In the genomic region with DNA sequence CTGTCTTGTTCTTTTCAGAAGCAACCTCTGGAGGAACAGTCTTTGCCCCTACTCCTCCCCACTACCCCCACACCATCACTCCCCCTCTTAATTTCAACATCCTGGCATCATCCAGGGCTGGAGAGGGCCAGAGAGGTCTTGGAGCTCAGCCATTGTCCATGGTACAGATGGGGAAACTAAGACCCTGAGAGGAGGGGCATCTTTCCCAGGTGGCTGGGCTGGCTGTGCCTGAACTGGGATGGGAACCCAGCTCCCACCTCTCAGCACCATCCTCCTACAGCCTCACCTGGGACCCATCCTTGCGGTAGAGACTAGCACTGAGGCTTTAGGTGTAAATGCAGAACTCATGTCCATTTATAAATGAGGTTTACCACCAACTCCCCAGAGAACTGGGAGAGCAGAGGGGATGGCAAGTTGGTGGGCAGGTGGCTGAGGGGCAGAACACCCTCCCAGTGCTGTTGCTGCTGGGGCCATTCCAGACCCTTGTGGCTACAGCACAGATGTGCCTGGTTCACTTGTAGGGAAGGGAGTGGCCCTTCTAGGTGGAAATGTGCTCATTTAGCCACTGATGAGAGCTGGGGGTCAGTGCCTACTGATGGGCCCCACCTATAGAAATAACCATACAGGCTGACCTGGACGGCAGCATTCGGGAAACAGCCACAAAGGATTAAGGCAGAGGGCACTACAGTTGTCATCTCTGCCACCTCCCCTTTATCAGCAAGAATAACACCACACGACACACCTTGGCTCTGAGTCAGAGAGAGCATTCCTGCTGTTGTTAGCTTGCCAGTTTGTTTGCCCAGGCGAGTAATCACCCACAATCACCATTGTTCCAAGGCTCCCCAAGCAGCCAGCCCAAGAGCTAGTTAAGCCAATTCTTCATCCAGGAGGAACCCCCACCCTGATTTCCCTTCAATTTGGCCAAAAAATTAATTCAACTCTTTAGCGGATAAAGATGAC, we compare ENCODE assay signal across 10 cellular contexts. TPM values are rescaled to one million over a fixed set of nuclear protein-coding genes. Genes with fewer than 3 reads are reported as not detected.
DNase-seq lines count a peak whose midpoint lies in the region; ATAC-seq lines count a peak whose summit lies in the region.
"Had no signal": no experiment of that assay in that cellular context is flagged by ENCODE, and none has a peak within 500 bp of the region (broad histone marks: within the 10 kb centered on the region; RNA-seq: fewer than 3 reads in every experiment).

No MANE protein-coding gene starts in this region.

- peaks cover 0 to 8% (median 0%) of the 10 kb centered on the region in 11 experiments; a peak in 1 of 22 replicates for H3K36me3 ChIP-seq in BLaER1 treated with 17β-estradiol and CSF1 and Interleukin-3, amounts not matched to agents 10 nM and 100 nM
- H3K36me3 ChIP-seq in esophagus (ENCODE audit: control insufficient read depth in 2 of 2, insufficient read depth in 2 of 2, low read length in 1 of 2) (no peaks in the 10 kb centered on the region), mucosa of rectum (ENCODE audit: control insufficient read depth in 2 of 2, insufficient read depth in 2 of 2, low read length in 2 of 2) (peaks cover 3 to 11% of the 10 kb centered on the region in 2 donors)
- H3K36me3 ChIP-seq: neutrophil had no signal

- H3K4me3 ChIP-seq in BLaER1 treated with 17β-estradiol and CSF1 and Interleukin-3, amounts not matched to agents 10 nM and 100 nM, result no peak overlapping the region
- H3K4me3 ChIP-seq in esophagus (ENCODE audit: low read depth in 1 of 2, low read length in 2 of 2) (no peak overlapping the region), mucosa of rectum (ENCODE audit: low read length in 2 of 2) (peak overlapping the region; percentile 48 to 49)

- WGBS in esophagus, 2 donors, result 48 to 52% methylated on average over 6 of the region's 6 CpGs

- H3K4me1 ChIP-seq in BLaER1 treated with 17β-estradiol and CSF1 and Interleukin-3, amounts not matched to agents 10 nM and 100 nM, result peaks cover 0 to 14% (median 9%) of the 10 kb centered on the region in 10 experiments; a peak in 16 of 20 replicates
- H3K4me1 ChIP-seq in esophagus (ENCODE audit: control insufficient read depth in 2 of 2, insufficient read depth in 2 of 2, low read length in 1 of 2) (peaks cover 6 to 19% of the 10 kb centered on the region in 2 donors), mucosa of rectum (ENCODE audit: control insufficient read depth in 2 of 2, insufficient read depth in 2 of 2, low read length in 2 of 2) (peaks cover 21 to 32% of the 10 kb centered on the region in 2 donors)

- peak; percentile 51 for DNase-seq in NCI-H2029 (lab: John Stamatoyannopoulos, UW)
- DNase-seq in activated naive CD4-positive, alpha-beta T cell (lab: John Stamatoyannopoulos, UW), result no peak
- DNase-seq in amniotic stem cell (lab: John Stamatoyannopoulos, UW), result no peak
- DNase-seq: activated effector memory CD4-positive, alpha-beta T cell treated with anti-CD3 and anti-CD28 coated beads, Interleukin-2, amount 50 U/mL, for 16 hours had no signal

- no peaks in the 10 kb centered on the region for H4K20me1 ChIP-seq in BLaER1 treated with 17β-estradiol and CSF1 and Interleukin-3, amounts not matched to agents 10 nM and 100 nM

- H3K9me3 ChIP-seq in BLaER1 treated with 17β-estradiol and CSF1 and Interleukin-3, amounts not matched to agents 10 nM and 100 nM (replicated peaks in 1 of 11), result peaks cover 34 to 70% (median 49%) of the 10 kb centered on the region in 11 experiments
- peaks cover 4 to 10% of the 10 kb centered on the region in 2 donors for H3K9me3 ChIP-seq in esophagus (ENCODE audit: control insufficient read depth in 2 of 2, insufficient read depth in 1 of 2, low read depth in 1 of 2, low read length in 1 of 2)
- peaks cover 0 to 10% of the 10 kb centered on the region in 2 donors for H3K9me3 ChIP-seq in mucosa of rectum (ENCODE audit: control insufficient read depth in 2 of 2, low read length in 2 of 2)

- H3K27me3 ChIP-seq in BLaER1 treated with 17β-estradiol and CSF1 and Interleukin-3, amounts not matched to agents 10 nM and 100 nM, result peaks cover 12 to 23% (median 18%) of the 10 kb centered on the region in 11 experiments
- no peaks in the 10 kb centered on the region for H3K27me3 ChIP-seq in esophagus (ENCODE audit: control insufficient read depth in 1 of 2, insufficient read depth in 2 of 2, low read length in 2 of 2)
- H3K27me3 ChIP-seq in mucosa of rectum (ENCODE audit: control insufficient read depth in 2 of 2, insufficient read depth in 2 of 2, low read length in 2 of 2), result peaks cover 3 to 9% of the 10 kb centered on the region in 2 donors

- H3K4me2 ChIP-seq in BLaER1 treated with 17β-estradiol and CSF1 and Interleukin-3, amounts not matched to agents 10 nM and 100 nM, result peak overlapping the region in 8 of 11 experiments; percentile 35 to 66 (median 51); a peak in 16 of 22 replicates

- ATAC-seq in GM21390 (IDR thresholded peaks at IDR 0.05; ENCODE audit: unreplicated experiment) (no peak), GM21423 (IDR thresholded peaks at IDR 0.05; ENCODE audit: unreplicated experiment) (no peak)

- no peak overlapping the region for H3K9ac ChIP-seq in BLaER1 treated with 17β-estradiol and CSF1 and Interleukin-3, amounts not matched to agents 10 nM and 100 nM
- peak overlapping the region; percentile 49 to 88 for H3K9ac ChIP-seq in mucosa of rectum (ENCODE audit: low read depth in 1 of 2, low read length in 2 of 2)

- H3K27ac ChIP-seq in BLaER1 treated with 17β-estradiol and CSF1 and Interleukin-3, amounts not matched to agents 10 nM and 100 nM, result no peak overlapping the region
- H3K27ac ChIP-seq in esophagus (ENCODE audit: low read depth in 2 of 2, low read length in 1 of 2) (peak overlapping the region; percentile 83 to 96), mucosa of rectum (ENCODE audit: low read depth in 2 of 2, low read length in 2 of 2) (peak overlapping the region; percentile 83 to 96)
- H3K27ac ChIP-seq: neutrophil had no signal

RNA-seq across cellular contexts. Expression of gene MLPH, which starts 2.1 kb away (rescaled TPM):
- polyA plus RNA-seq in esophagus, result 1 to 10 TPM; 3.4 to 4.4 TPM

Comparison
In these comparisons a context has a peak if more than half of its experiments do, and no peak if none do; other contexts are left out.
1. H3K27ac ChIP-seq: peak in esophagus (2 of 2) and mucosa of rectum (2 of 2); none in BLaER1 treated with 17β-estradiol and CSF1 and Interleukin-3, amounts not matched to agents 10 nM and 100 nM (0 of 11).
2. H3K4me3 ChIP-seq: peak in mucosa of rectum (2 of 2); none in BLaER1 treated with 17β-estradiol and CSF1 and Interleukin-3, amounts not matched to agents 10 nM and 100 nM (0 of 10) and esophagus (0 of 2).
3. H3K9ac ChIP-seq: peak in mucosa of rectum (2 of 2); none in BLaER1 treated with 17β-estradiol and CSF1 and Interleukin-3, amounts not matched to agents 10 nM and 100 nM (0 of 11).